Comparison of ENCODE assay signal across 12 cellular contexts in the genomic region with DNA sequence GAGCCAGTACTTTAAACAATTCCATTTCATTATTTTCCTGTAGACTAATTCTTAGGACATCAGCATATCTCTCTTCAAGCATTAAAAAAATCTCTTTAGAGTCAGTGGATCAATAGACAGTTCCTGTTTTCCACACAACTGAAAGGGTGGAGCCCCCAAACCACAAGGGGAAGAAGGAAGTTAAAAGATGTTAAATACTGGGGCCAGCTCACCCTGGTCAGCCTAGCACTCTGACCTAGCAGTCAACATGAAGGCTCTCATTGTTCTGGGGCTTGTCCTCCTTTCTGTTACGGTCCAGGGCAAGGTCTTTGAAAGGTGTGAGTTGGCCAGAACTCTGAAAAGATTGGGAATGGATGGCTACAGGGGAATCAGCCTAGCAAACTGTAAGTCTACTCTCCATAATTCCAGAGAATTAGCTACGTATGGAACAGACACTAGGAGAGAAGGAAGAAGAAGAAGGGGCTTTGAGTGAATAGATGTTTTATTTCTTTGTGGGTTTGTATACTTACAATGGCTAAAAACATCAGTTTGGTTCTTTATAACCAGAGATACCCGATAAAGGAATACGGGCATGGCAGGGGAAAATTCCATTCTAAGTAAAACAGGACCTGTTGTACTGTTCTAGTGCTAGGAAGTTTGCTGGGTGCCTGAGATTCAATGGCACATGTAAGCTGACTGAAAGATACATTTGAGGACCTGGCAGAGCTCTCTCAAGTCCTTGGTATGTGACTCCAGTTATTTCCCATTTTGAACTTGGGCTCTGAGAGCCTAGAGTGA. TPM values are rescaled to one million over a fixed set of nuclear protein-coding genes. Genes with fewer than 3 reads are reported as not detected.
A peak's percentile ranks its signal among the peaks of the same experiment; 100 is the strongest.
DNase-seq lines count a peak whose midpoint lies in the region; ATAC-seq, FAIRE-seq and TF ChIP-seq lines count a peak whose summit lies in the region.
"Had no signal": no experiment of that assay in that cellular context is flagged by ENCODE, and none has a peak within 500 bp of the region (broad histone marks: within the 10 kb centered on the region; RNA-seq: fewer than 3 reads in every experiment).

A gene (plus strand): TSS at position 220 of the 777 bp plus-strand sequence. CDS start 28 bp downstream, at position 248.

- no peaks in the 10 kb centered on the region for H3K4me1 ChIP-seq in H1 (replicated peaks in 1 of 4; ENCODE audit: control insufficient read depth in 3 of 4, insufficient read depth in 4 of 4, low read length in 3 of 4)

- no peak within 1 kb of the TSS for H2BK20ac ChIP-seq in H1 (ENCODE audit: low read length)

- no peaks in the 10 kb centered on the region for H3K36me3 Mint-ChIP-seq in activated naive CD8-positive, alpha-beta T cell treated with anti-CD3 and anti-CD28 coated beads, Interleukin-2, amount 10 ng/mL, durations not matched to agents 7 days and 5 days
- H3K36me3 Mint-ChIP-seq in activated naive CD8-positive, alpha-beta T cell treated with anti-CD3 and anti-CD28 coated beads for 36 hours: no peaks in the 10 kb centered on the region
- no peaks in the 10 kb centered on the region for H3K36me3 Mint-ChIP-seq in naive B cell
- H3K36me3 Mint-ChIP-seq: naive thymus-derived CD8-positive, alpha-beta T cell had no signal

- no peak within 1 kb of the TSS for H4K91ac ChIP-seq in H1 (replicated peaks; ENCODE audit: insufficient read length, low read length)

- no peaks in the 10 kb centered on the region for H3K79me2 ChIP-seq in H1 (ENCODE audit: control insufficient read depth in 1 of 2, insufficient read depth in 2 of 2, low read length in 2 of 2)

- no peak within 1 kb of the TSS for H3K4me3 ChIP-seq in H1 (ENCODE audit: extremely low read depth in 1 of 4, insufficient read depth in 2 of 4, low read depth in 3 of 4, low read length in 4 of 4)

- TF ChIP-seq RAD21 in H1 (IDR thresholded peaks at IDR 0.05 in 1 of 2, conservative IDR thresholded peaks at IDR 0.05 in 1 of 2; ENCODE audit: low read depth in 2 of 2, low read length in 2 of 2): no peak

- H3K56ac ChIP-seq in H1 (replicated peaks; ENCODE audit: insufficient read length, low read depth, low read length): no peak within 1 kb of the TSS

- no peaks in the 10 kb centered on the region for H3K23me2 ChIP-seq in H1 (ENCODE audit: low read depth, low read length)

- H3K27ac Mint-ChIP-seq in activated naive CD8-positive, alpha-beta T cell treated with anti-CD3 and anti-CD28 coated beads, Interleukin-2, amount 10 ng/mL, durations not matched to agents 7 days and 5 days: no peak within 1 kb of the TSS
- H3K27ac Mint-ChIP-seq in activated naive CD8-positive, alpha-beta T cell treated with anti-CD3 and anti-CD28 coated beads for 36 hours: no peak within 1 kb of the TSS
- H3K27ac Mint-ChIP-seq in naive B cell: peak within 1 kb of the TSS in 1 of 6 donors; percentile 23

- no peak within 1 kb of the TSS for H3K18ac ChIP-seq in H1 (ENCODE audit: extremely low read depth, low read length)

- no peaks in the 10 kb centered on the region for H3K9me3 ChIP-seq in H1 (ENCODE audit: insufficient read depth in 2 of 2, low read depth in 1 of 2, low read length in 1 of 2)

- no peak within 1 kb of the TSS for H3K14ac ChIP-seq in H1 (ENCODE audit: insufficient read length)

- TF ChIP-seq POLR2A in H1 (IDR thresholded peaks at IDR 0.05; ENCODE audit: control extremely low read depth in 1 of 2, low read depth in 2 of 2, low read length in 2 of 2): no peak

- H3K79me1 ChIP-seq in H1 (ENCODE audit: low read depth, low read length): no peaks in the 10 kb centered on the region

- no peak within 1 kb of the TSS for H3K4me3 Mint-ChIP-seq in activated naive CD8-positive, alpha-beta T cell treated with anti-CD3 and anti-CD28 coated beads, Interleukin-2, amount 10 ng/mL, durations not matched to agents 7 days and 5 days
- no peak within 1 kb of the TSS for H3K4me3 Mint-ChIP-seq in activated naive CD8-positive, alpha-beta T cell treated with anti-CD3 and anti-CD28 coated beads for 36 hours
- H3K4me3 Mint-ChIP-seq in naive B cell: peak within 1 kb of the TSS in 2 of 8 donors; percentile 1 to 20

- no peak within 1 kb of the TSS for H3K9ac ChIP-seq in H1 (replicated peaks in 1 of 4; ENCODE audit: extremely low read depth in 1 of 4, low read depth in 3 of 4, low read length in 3 of 4)

- no peak within 1 kb of the TSS for H2BK5ac ChIP-seq in H1 (ENCODE audit: low read depth, low read length)

- H2BK120ac ChIP-seq in H1 (replicated peaks; ENCODE audit: low read depth, low read length): no peak within 1 kb of the TSS

- no peaks in the 10 kb centered on the region for H3K27me3 ChIP-seq in H1 (replicated peaks in 1 of 4; ENCODE audit: control insufficient read depth in 3 of 4, extremely low read depth in 1 of 4, insufficient read depth in 3 of 4, low read length in 3 of 4)

- no peak within 1 kb of the TSS for H3K23ac ChIP-seq in H1 (ENCODE audit: insufficient read length)

- CTCF ChIA-PET in H1 (lab: Charles Lee; ENCODE audit: partially characterized antibody): interaction anchor here (0.5 to 2.2 kb wide), 14 partner anchors 9 to 278 kb away, joined by 3 to 6 read pairs (median 3); no protein-coding TSS in a partner anchor

- H3K36me3 ChIP-seq in H1 (ENCODE audit: control insufficient read depth in 2 of 4, insufficient read depth in 4 of 4, low read length in 3 of 4): no peaks in the 10 kb centered on the region

- H2AFZ ChIP-seq in H1 (ENCODE audit: low read length): peak within 1 kb of the TSS; percentile 65; the same call in 1 of the 2 replicates

- WGBS in H1 (ENCODE audit: extremely low coverage in 1 of 2, insufficient coverage in 1 of 2, insufficient read length in 1 of 2, insufficient replicate concordance in 2 of 2, low coverage in 1 of 2, low lambda C conversion rate in 2 of 2, missing lambda C conversion rate in 1 of 2), 2 experiments: 83% methylated on average over 4 of the region's 4 CpGs; no CpG with 5 or more reads in 1 of the 2 experiments

- no peaks in the 10 kb centered on the region for H4K20me1 ChIP-seq in H1 (replicated peaks in 1 of 2; ENCODE audit: control insufficient read depth in 1 of 2, insufficient read depth in 2 of 2, low read length in 2 of 2)

- H3K9me3 Mint-ChIP-seq in activated naive CD8-positive, alpha-beta T cell treated with anti-CD3 and anti-CD28 coated beads, Interleukin-2, amount 10 ng/mL, durations not matched to agents 7 days and 5 days: no peaks in the 10 kb centered on the region
- H3K9me3 Mint-ChIP-seq in activated naive CD8-positive, alpha-beta T cell treated with anti-CD3 and anti-CD28 coated beads for 36 hours: no peaks in the 10 kb centered on the region
- no peaks in the 10 kb centered on the region for H3K9me3 Mint-ChIP-seq in naive B cell
- H3K9me3 Mint-ChIP-seq: naive thymus-derived CD8-positive, alpha-beta T cell had no signal

- no peak within 1 kb of the TSS for H3K4ac ChIP-seq in H1 (replicated peaks; ENCODE audit: insufficient read length, low read depth, low read length)

- no peak within 1 kb of the TSS for H2BK15ac ChIP-seq in H1 (ENCODE audit: low read length)

- POLR2A ChIA-PET in activated naive CD8-positive, alpha-beta T cell treated with anti-CD3 and anti-CD28 coated beads, Interleukin-2, amount 10 ng/mL, durations not matched to agents 7 days and 5 days (lab: Charles Lee): no interaction called here
- POLR2A ChIA-PET in H1 (lab: Charles Lee; ENCODE audit: partially characterized antibody): interaction anchor here (0.6 to 2.9 kb wide), 3 partner anchors 10 to 232 kb away, joined by 3 to 8 read pairs (median 3); a partner anchor contains a TSS

- no peak within 1 kb of the TSS for H3K4me2 ChIP-seq in H1 (ENCODE audit: insufficient read depth in 1 of 2, low read depth in 2 of 2, low read length in 2 of 2)

- no peak for DNase-seq in activated naive CD8-positive, alpha-beta T cell treated with anti-CD3 and anti-CD28 coated beads, Interleukin-2, amount 10 ng/mL, durations not matched to agents 7 days and 5 days
- no peak for DNase-seq in activated naive CD8-positive, alpha-beta T cell treated with anti-CD3 and anti-CD28 coated beads for 36 hours
- DNase-seq in H1 (ENCODE audit: low read depth in 1 of 2, low spot score in 2 of 2) (no peak), naive B cell (no peak)
- DNase-seq: foreskin fibroblast; naive thymus-derived CD8-positive, alpha-beta T cell; NCI-H2029 had no signal

- H3K27me3 Mint-ChIP-seq in activated naive CD8-positive, alpha-beta T cell treated with anti-CD3 and anti-CD28 coated beads, Interleukin-2, amount 10 ng/mL, durations not matched to agents 7 days and 5 days: peaks cover 10% of the 10 kb centered on the region
- H3K27me3 Mint-ChIP-seq in activated naive CD8-positive, alpha-beta T cell treated with anti-CD3 and anti-CD28 coated beads for 36 hours: no peaks in the 10 kb centered on the region
- peaks cover 0 to 2% (median 0%) of the 10 kb centered on the region in 3 donors for H3K27me3 Mint-ChIP-seq in naive B cell
- H3K27me3 Mint-ChIP-seq: naive thymus-derived CD8-positive, alpha-beta T cell had no signal

- no peak within 1 kb of the TSS for H2AK5ac ChIP-seq in H1 (ENCODE audit: low read depth, low read length)

- H4K5ac ChIP-seq in H1 (ENCODE audit: insufficient read length, low read depth, low read length): no peak within 1 kb of the TSS

- no peak within 1 kb of the TSS for H2BK12ac ChIP-seq in H1 (ENCODE audit: low read depth, low read length)

- FAIRE-seq in H1 (lab: Jason Lieb, UNC): no peak

- peaks cover 5% of the 10 kb centered on the region for H3K4me1 Mint-ChIP-seq in activated naive CD8-positive, alpha-beta T cell treated with anti-CD3 and anti-CD28 coated beads, Interleukin-2, amount 10 ng/mL, durations not matched to agents 7 days and 5 days
- no peaks in the 10 kb centered on the region for H3K4me1 Mint-ChIP-seq in activated naive CD8-positive, alpha-beta T cell treated with anti-CD3 and anti-CD28 coated beads for 36 hours
- peaks cover 5 to 7% (median 6%) of the 10 kb centered on the region in 3 donors for H3K4me1 Mint-ChIP-seq in naive B cell

- TF ChIP-seq CTCF in H1 (IDR thresholded peaks at IDR 0.05; ENCODE audit: control extremely low read depth in 1 of 3, insufficient read depth in 1 of 3, low read depth in 1 of 3, low read length in 3 of 3): no peak

- no peak for TF ChIP-seq EP300 in H1 (IDR thresholded peaks at IDR 0.05; ENCODE audit: borderline replicate concordance in 1 of 2, low read depth in 2 of 2, low read length in 2 of 2)

- no peak within 1 kb of the TSS for H3K27ac ChIP-seq in H1 (ENCODE audit: low read depth, low read length)
- H3K27ac ChIP-seq: 22Rv1 had no signal

- H4K8ac ChIP-seq in H1 (ENCODE audit: extremely low read depth, insufficient read depth, low read length): no peak within 1 kb of the TSS

- ATAC-seq in activated naive CD8-positive, alpha-beta T cell treated with anti-CD3 and anti-CD28 coated beads, Interleukin-2, amount 10 ng/mL, durations not matched to agents 7 days and 5 days (ENCODE audit: low read depth): no peak
- ATAC-seq in naive B cell (ENCODE audit: low read depth in 2 of 2): peak; percentile 35 to 56
- no peak for ATAC-seq in HG02759 (IDR thresholded peaks at IDR 0.05; ENCODE audit: unreplicated experiment)
- no peak for ATAC-seq in GM18909 (IDR thresholded peaks at IDR 0.05; ENCODE audit: poor library complexity, unreplicated experiment)
- no peak for ATAC-seq in activated CD4-positive, CD25-positive, alpha-beta regulatory T cell treated with anti-CD3 and anti-CD28 coated beads, Interleukin-2, amount 50 U/mL, for 24 hours
- no peak for ATAC-seq in GM18861 (IDR thresholded peaks at IDR 0.05; ENCODE audit: unreplicated experiment)
- ATAC-seq: naive thymus-derived CD8-positive, alpha-beta T cell had no signal

RNA-seq across cellular contexts. Expression of the gene that starts here (rescaled TPM):
- total RNA-seq in activated naive CD8-positive, alpha-beta T cell treated with anti-CD3 and anti-CD28 coated beads, Interleukin-2, amount 10 ng/mL, durations not matched to agents 7 days and 5 days: 10 to 100 TPM; 16.4 to 22.2 TPM
- total RNA-seq in activated naive CD8-positive, alpha-beta T cell treated with anti-CD3 and anti-CD28 coated beads for 36 hours: not detected
- 0.34 TPM in 1 of 2 replicates, not detected in the other for total RNA-seq in H1 (2021; fragmentation: NEBNext Ultra II Directional; extraction: Animal tissue kit (Norgen Biotek cat#: 25700))
- polyA plus RNA-seq in H1 (2011; rRNA removed): not detected in 2 replicates
- 0.09 TPM for polyA plus RNA-seq in H1 (2011; cell fraction: cytosol; rRNA removed)
- polyA plus RNA-seq in H1 (2011; cell fraction: nucleus; rRNA removed): not detected
- not detected in 4 replicates for polyA plus RNA-seq in H1 (2012, experiment 1 of 2)
- not detected for polyA plus RNA-seq in H1 (2012, experiment 2 of 2)
- polyA plus RNA-seq in H1 (2013, experiment 1 of 2): not detected
- polyA plus RNA-seq in H1 (2013, experiment 2 of 2): 0.06 TPM
- polyA minus RNA-seq in H1 (2011; rRNA and poly(A)+ RNA removed): not detected in 2 replicates
- not detected for polyA minus RNA-seq in H1 (2011; cell fraction: cytosol; rRNA and poly(A)+ RNA removed)
- not detected for polyA minus RNA-seq in H1 (2011; cell fraction: nucleus; rRNA and poly(A)+ RNA removed)
- 10 to 100 TPM in 5 of 6 donors, 1 to 10 TPM in 1; 2.1 to 84.0 (median 41.4) TPM for polyA plus RNA-seq in naive B cell (ENCODE audit: low read depth in 6 of 6)

Comparison
In these comparisons a context has a peak if more than half of its experiments do, and no peak if none do; other contexts are left out.
1. RNA of the gene that starts here (total RNA-seq): 16.4 to 22.2 TPM in activated naive CD8-positive, alpha-beta T cell treated with anti-CD3 and anti-CD28 coated beads, Interleukin-2, amount 10 ng/mL, durations not matched to agents 7 days and 5 days; 0.34 TPM in H1 and not detected in activated naive CD8-positive, alpha-beta T cell treated with anti-CD3 and anti-CD28 coated beads for 36 hours; every median in the first group is over 10 times any median in the second.
2. ATAC-seq: peak in naive B cell (2 of 2); none in activated naive CD8-positive, alpha-beta T cell treated with anti-CD3 and anti-CD28 coated beads, Interleukin-2, amount 10 ng/mL, durations not matched to agents 7 days and 5 days (single experiment), HG02759 (single experiment), GM18909 (single experiment), activated CD4-positive, CD25-positive, alpha-beta regulatory T cell treated with anti-CD3 and anti-CD28 coated beads, Interleukin-2, amount 50 U/mL, for 24 hours (0 of 2) and GM18861 (single experiment).